8 cellular contexts compared by ENCODE assay signal in genomic region chr1:236524142-236524891, GRCh38. TPM values are rescaled to one million over a fixed set of nuclear protein-coding genes. Genes with fewer than 3 reads are reported as not detected.
DNase-seq lines count a peak whose midpoint lies in the region; ATAC-seq, FAIRE-seq and TF ChIP-seq lines count a peak whose summit lies in the region.

No MANE protein-coding gene starts in this region.

- H3K27me3 Mint-ChIP-seq in activated naive CD8-positive, alpha-beta T cell, result no peaks in the 10 kb centered on the region
- no peaks in the 10 kb centered on the region for H3K27me3 Mint-ChIP-seq in osteocyte (ENCODE audit: unreplicated experiment)

- ATAC-seq in Right ventricle myocardium inferior, result peak; percentile 68

- no peaks in the 10 kb centered on the region for H3K36me3 ChIP-seq in SK-N-MC (ENCODE audit: insufficient read depth, low read length)

- peaks cover 30% of the 10 kb centered on the region for H3K4me1 Mint-ChIP-seq in activated naive CD8-positive, alpha-beta T cell (ENCODE audit: low read depth)
- peaks cover 27% of the 10 kb centered on the region for H3K4me1 Mint-ChIP-seq in osteocyte (ENCODE audit: unreplicated experiment)

- H3K9me3 ChIP-seq in SK-N-MC (ENCODE audit: low read depth, low read length), result no peaks in the 10 kb centered on the region

- intact Hi-C loops in Right ventricle myocardium inferior (cut with DNase I), result loop anchor here (5.0 kb wide), 1 partner anchor 242 kb away; the partner anchor contains the start of gene ERO1B

- peak overlapping the region; percentile 98 for H3K27ac Mint-ChIP-seq in activated naive CD8-positive, alpha-beta T cell
- peak overlapping the region; percentile 83 for H3K27ac Mint-ChIP-seq in osteocyte (ENCODE audit: unreplicated experiment)

- H3K9ac ChIP-seq in SK-N-MC (ENCODE audit: insufficient read length), result peak overlapping the region; percentile 27

- FAIRE-seq in H54 (lab: Jason Lieb, UNC) (peak; percentile 71), urothelium cell line (lab: Jason Lieb, UNC) (no peak)

- peak; percentile 60 for DNase-seq in GDM1 (lab: John Stamatoyannopoulos, UW)
- DNase-seq in H54 (ENCODE audit: insufficient read length, low spot score), result peak; percentile 49
- DNase-seq in LNCaP clone FGC (ENCODE audit: low read depth), result peak; percentile 70
- peak; percentile 64 for DNase-seq in SK-N-MC (ENCODE audit: low read depth, low spot score)
- DNase-seq in Right ventricle myocardium inferior (ENCODE audit: missing footprints), result peak; percentile 68
- DNase-seq in osteocyte (ENCODE audit: extremely low spot score, unreplicated experiment), result no peak
- peak; percentile 60 for DNase-seq in urothelium cell line (ENCODE audit: low spot score)

- H3K27ac ChIP-seq in SK-N-MC, result peak overlapping the region; percentile 67; the same call in 1 of the 2 replicates

- H3K36me3 Mint-ChIP-seq in activated naive CD8-positive, alpha-beta T cell, result peaks cover 3% of the 10 kb centered on the region
- peaks cover 3% of the 10 kb centered on the region for H3K36me3 Mint-ChIP-seq in osteocyte (ENCODE audit: unreplicated experiment)

- peak; percentile 66 for TF ChIP-seq POLR2A in H54 (IDR thresholded peaks at IDR 0.05; ENCODE audit: low read depth, low read length)

- peak overlapping the region; percentile 94 for H3K4me3 Mint-ChIP-seq in activated naive CD8-positive, alpha-beta T cell
- peak overlapping the region; percentile 86 for H3K4me3 Mint-ChIP-seq in osteocyte (ENCODE audit: unreplicated experiment)

- TF ChIP-seq CTCF in LNCaP clone FGC (IDR thresholded peaks at IDR 0.05; ENCODE audit: control insufficient read depth, extremely low read depth, insufficient read depth) (no peak), osteocyte (IDR thresholded peaks at IDR 0.05) (no peak)

- H3K4me3 ChIP-seq in LNCaP clone FGC (ENCODE audit: low read depth, low read length) (peak overlapping the region; percentile 74), SK-N-MC (peak overlapping the region; percentile 64)

- no peaks in the 10 kb centered on the region for H3K9me3 Mint-ChIP-seq in activated naive CD8-positive, alpha-beta T cell (ENCODE audit: low read depth)
- no peaks in the 10 kb centered on the region for H3K9me3 Mint-ChIP-seq in osteocyte (ENCODE audit: unreplicated experiment)

RNA-seq across cellular contexts. Expression of gene LGALS8, which starts 0.5 kb away (rescaled TPM):
- total RNA-seq in Right ventricle myocardium inferior (92.3 TPM), osteocyte (30.0 and 32.4 TPM in 2 replicates)
